22 cellular contexts compared by ENCODE assay signal in the genomic region with DNA sequence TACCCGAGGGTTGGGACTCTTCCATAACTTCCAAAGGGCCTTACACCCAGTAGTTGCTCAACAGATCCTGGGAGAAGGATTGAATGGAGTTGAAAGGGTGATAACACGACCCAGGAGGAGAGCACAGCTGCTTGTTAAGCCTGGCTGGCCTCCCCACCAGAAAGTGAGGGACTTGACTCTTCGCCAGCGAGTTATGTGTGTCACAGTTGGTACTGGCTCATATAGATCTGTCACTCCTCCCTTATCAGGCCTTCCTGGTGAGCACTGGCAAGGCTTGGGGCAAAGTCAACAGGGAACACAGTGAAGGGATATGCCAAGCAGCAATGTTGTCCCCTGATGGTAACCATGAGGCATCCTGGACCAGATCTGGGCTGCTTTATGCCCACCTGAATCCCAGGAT. TPM values are rescaled to one million over a fixed set of nuclear protein-coding genes. Genes with fewer than 3 reads are reported as not detected.
A peak's percentile ranks its signal among the peaks of the same experiment; 100 is the strongest.
DNase-seq lines count a peak whose midpoint lies in the region; ATAC-seq, FAIRE-seq and TF ChIP-seq lines count a peak whose summit lies in the region.
"Had no signal": no experiment of that assay in that cellular context is flagged by ENCODE, and none has a peak within 500 bp of the region (broad histone marks: within the 10 kb centered on the region; RNA-seq: fewer than 3 reads in every experiment).

No MANE protein-coding gene starts in this region.

- CTCF ChIA-PET in HEK293 (lab: Yijun Ruan, JAX) = interaction anchor here (0.5 to 2.2 kb wide), 2 partner anchors 18 to 442 kb away, joined by 3 to 7 read pairs; no protein-coding TSS in a partner anchor

- H3K27me3 ChIP-seq in pancreas = peaks cover 0 to 4% (median 1%) of the 10 kb centered on the region in 4 donors
- H3K27me3 ChIP-seq: Peyer's patch had no signal

- WGBS in pancreas, 2 donors = 46 to 51% methylated on average over 4 of the region's 4 CpGs

- TF ChIP-seq CTCF in HEK293 (tag by site-specific recombination; IDR thresholded peaks at IDR 0.05) (no peak), pancreas (IDR thresholded peaks at IDR 0.05) (no peak), D721Med (IDR thresholded peaks at IDR 0.05; ENCODE audit: insufficient read depth, missing control alignments) (no peak)

- POLR2A ChIA-PET in HEK293 (lab: Yijun Ruan, JAX) = no interaction called here

- peak; percentile 30 to 61 for ATAC-seq in left cardiac atrium
- peak in 3 of 4 donors; percentile 42 to 81 (median 69) for ATAC-seq in pancreas
- no peak for ATAC-seq in HG02852 (IDR thresholded peaks at IDR 0.05; ENCODE audit: unreplicated experiment)
- ATAC-seq in sciatic nerve = no peak
- ATAC-seq: GM12878 had no signal

- H3K27ac ChIP-seq in HEK293 (ENCODE audit: extremely low read depth, low read depth, low read length) (no peak overlapping the region), pancreas (no peak overlapping the region)
- H3K27ac ChIP-seq: GM23248, HL-60 had no signal

- H3K9me3 ChIP-seq in HEK293 (ENCODE audit: control insufficient read depth, insufficient read depth, low read depth, low read length) = no peaks in the 10 kb centered on the region
- no peaks in the 10 kb centered on the region for H3K9me3 ChIP-seq in pancreas
- H3K9me3 ChIP-seq: Peyer's patch had no signal

- DNase-seq in HUDEP-2 (lab: John Stamatoyannopoulos, UW; ENCODE audit: unreplicated experiment in 76 of 76) = peak in 72 of 76 experiments; percentile 2 to 76 (median 33)
- no peak for DNase-seq in left cardiac atrium
- peak in 3 of 6 donors; percentile 19 to 54 (median 32) for DNase-seq in pancreas
- DNase-seq in sciatic nerve (ENCODE audit: low spot score) = no peak
- no peak for DNase-seq in KG1 (lab: John Stamatoyannopoulos, UW)
- DNase-seq in D721Med (ENCODE audit: insufficient read length, low spot score) = no peak
- DNase-seq: CD4-positive, CD25-positive, alpha-beta regulatory T cell; DND-41; GM23248; H9; KBM-7; NCI-H1092; NCI-H1436; NCI-H1930; NCI-H510A treated with DMSO at 0.1 percent for 48 hours; NCI-H748 treated with DMSO at 0.1 percent for 48 hours; SHP77 had no signal

- intact Hi-C loops in left cardiac atrium (cut with DNase I) (no loop called here), pancreas (cut with DNase I) (loop anchor here in 1 of 3 donors (5.0 kb wide), 1 partner anchor 863 kb away; no protein-coding TSS in a partner anchor), sciatic nerve (cut with DNase I) (no loop called here)

- H3K36me3 ChIP-seq in HEK293 (ENCODE audit: control insufficient read depth in 2 of 2, insufficient read depth in 1 of 2, low read length in 2 of 2) (no peaks in the 10 kb centered on the region), pancreas (no peaks in the 10 kb centered on the region)
- H3K36me3 ChIP-seq: Peyer's patch had no signal

- no peaks in the 10 kb centered on the region for H3K4me1 ChIP-seq in HEK293 (ENCODE audit: control insufficient read depth, insufficient read depth, low read length)
- H3K4me1 ChIP-seq in pancreas = no peaks in the 10 kb centered on the region
- H3K4me1 ChIP-seq: Peyer's patch had no signal

- FAIRE-seq in pancreas (lab: Jason Lieb, UNC) (no peak), D721Med (lab: Jason Lieb, UNC) (no peak)
- FAIRE-seq: GM12878 had no signal

- H3K4me3 ChIP-seq in HEK293 (ENCODE audit: low read depth, low read length) = no peak overlapping the region
- no peak overlapping the region for H3K4me3 ChIP-seq in pancreas
- H3K4me3 ChIP-seq: GM12878, GM23248, Peyer's patch had no signal

TF ChIP-seq in HEK293, 187 proteins besides CTCF, POLR2A, EP300 and RAD21:
- peak; percentile 65 for TF ChIP-seq GLIS1 (tag by site-specific recombination; IDR thresholded peaks at IDR 0.05)
- TF ChIP-seq ZIC2 (tag by site-specific recombination; IDR thresholded peaks at IDR 0.05) = peak; percentile 78
- no peak for TF ChIP-seq BCL11B (tag by site-specific recombination; IDR thresholded peaks at IDR 0.05; ENCODE audit: low read depth)
- TF ChIP-seq, protein P1, sequence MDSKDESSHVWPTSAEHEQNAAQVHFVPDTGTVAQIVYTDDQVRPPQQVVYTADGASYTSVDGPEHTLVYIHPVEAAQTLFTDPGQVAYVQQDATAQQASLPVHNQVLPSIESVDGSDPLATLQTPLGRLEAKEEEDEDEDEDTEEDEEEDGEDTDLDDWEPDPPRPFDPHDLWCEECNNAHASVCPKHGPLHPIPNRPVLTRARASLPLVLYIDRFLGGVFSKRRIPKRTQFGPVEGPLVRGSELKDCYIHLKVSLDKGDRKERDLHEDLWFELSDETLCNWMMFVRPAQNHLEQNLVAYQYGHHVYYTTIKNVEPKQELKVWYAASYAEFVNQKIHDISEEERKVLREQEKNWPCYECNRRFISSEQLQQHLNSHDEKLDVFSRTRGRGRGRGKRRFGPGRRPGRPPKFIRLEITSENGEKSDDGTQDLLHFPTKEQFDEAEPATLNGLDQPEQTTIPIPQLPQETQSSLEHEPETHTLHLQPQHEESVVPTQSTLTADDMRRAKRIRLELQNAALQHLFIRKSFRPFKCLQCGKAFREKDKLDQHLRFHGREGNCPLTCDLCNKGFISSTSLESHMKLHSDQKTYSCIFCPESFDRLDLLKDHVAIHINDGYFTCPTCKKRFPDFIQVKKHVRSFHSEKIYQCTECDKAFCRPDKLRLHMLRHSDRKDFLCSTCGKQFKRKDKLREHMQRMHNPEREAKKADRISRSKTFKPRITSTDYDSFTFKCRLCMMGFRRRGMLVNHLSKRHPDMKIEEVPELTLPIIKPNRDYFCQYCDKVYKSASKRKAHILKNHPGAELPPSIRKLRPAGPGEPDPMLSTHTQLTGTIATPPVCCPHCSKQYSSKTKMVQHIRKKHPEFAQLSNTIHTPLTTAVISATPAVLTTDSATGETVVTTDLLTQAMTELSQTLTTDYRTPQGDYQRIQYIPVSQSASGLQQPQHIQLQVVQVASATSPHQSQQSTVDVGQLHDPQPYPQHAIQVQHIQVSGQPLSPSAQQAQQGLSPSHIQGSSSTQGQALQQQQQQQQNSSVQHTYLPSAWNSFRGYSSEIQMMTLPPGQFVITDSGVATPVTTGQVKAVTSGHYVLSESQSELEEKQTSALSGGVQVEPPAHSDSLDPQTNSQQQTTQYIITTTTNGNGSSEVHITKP (tag by site-specific recombination; IDR thresholded peaks at IDR 0.05) = peak; percentile 71

RNA-seq across cellular contexts. Expression of a gene that starts 35.8 kb away (rescaled TPM):
- 10 to 100 TPM in 1 of 2 donors, 1 to 10 TPM in 1; 5.7 to 18.0 TPM for total RNA-seq in left cardiac atrium
- total RNA-seq in pancreas = under 1 TPM in 5 of 6 donors, not detected in 1; 0.09 to 0.61 (median 0.23) TPM
- polyA plus RNA-seq in pancreas = under 1 TPM; 0.19 TPM
- 1.3 TPM for total RNA-seq in sciatic nerve
- total RNA-seq: CD4-positive, CD25-positive, alpha-beta regulatory T cell; GM12878 had no signal
- polyA plus RNA-seq: CD4-positive, CD25-positive, alpha-beta regulatory T cell had no signal

Comparison
In these comparisons a context has a peak if more than half of its experiments do, and no peak if none do; other contexts are left out.
1. DNase-seq: peak in HUDEP-2 (72 of 76); none in left cardiac atrium (single experiment), sciatic nerve (single experiment), KG1 (single experiment) and D721Med (single experiment).
2. ATAC-seq: peak in left cardiac atrium (2 of 2) and pancreas (3 of 4); none in HG02852 (single experiment) and sciatic nerve (single experiment).